In genomic region chr14:22829076-22829660, GRCh38 we compare ENCODE assay signal across 1 cellular context.
TF ChIP-seq lines count a peak whose summit lies in the region.
"Not testable (repeated sequence)": the region's sequence is repeated elsewhere in the genome, so short reads cannot be mapped to it uniquely, and the experiment has no call there.

No MANE protein-coding gene starts in this region.

TF ChIP-seq in HepG2, 621 proteins besides CTCF, POLR2A, EP300 and RAD21 (continued from another document and continues in another):
- 0 out of 2 replicates have a peak, but pooled peaks have one; percentile 63 for TF ChIP-seq PRDM10 (CRISPR knock-in tag; IDR thresholded peaks at IDR 0.05; ENCODE audit: low read depth)
- TF ChIP-seq ZNF615 (CRISPR knock-in tag; IDR thresholded peaks at IDR 0.05; ENCODE audit: borderline replicate concordance) = 0 out of 2 replicates have a peak, but pooled peaks have one; percentile 6
- TF ChIP-seq ZMYM2 (CRISPR knock-in tag; IDR thresholded peaks at IDR 0.05) = 0 out of 2 replicates have a peak, but pooled peaks have one; percentile 20
- 0 out of 2 replicates have a peak, but pooled peaks have one; percentile 25 for TF ChIP-seq KIAA2018 (CRISPR knock-in tag; IDR thresholded peaks at IDR 0.05; ENCODE audit: borderline replicate concordance)
- TF ChIP-seq ZNF253 (CRISPR knock-in tag; IDR thresholded peaks at IDR 0.05; ENCODE audit: borderline replicate concordance) = peak; percentile 40; the same call in 1 of the 2 replicates
- 0 out of 2 replicates have a peak, but pooled peaks have one; percentile 14 for TF ChIP-seq ATF3 (CRISPR knock-in tag; IDR thresholded peaks at IDR 0.05)
- TF ChIP-seq HMG20B (CRISPR knock-in tag; conservative IDR thresholded peaks at IDR 0.05) = peak; percentile 50; the same call in 1 of the 2 replicates
- peak; percentile 73; the same call in 1 of the 2 replicates for TF ChIP-seq CHD4 (IDR thresholded peaks at IDR 0.05; ENCODE audit: borderline replicate concordance, low read length)
- TF ChIP-seq BATF2 (CRISPR knock-in tag; IDR thresholded peaks at IDR 0.05) = peak; percentile 50; the same call in 1 of the 2 replicates
- TF ChIP-seq ZFP90 (CRISPR knock-in tag; IDR thresholded peaks at IDR 0.05; ENCODE audit: borderline replicate concordance) = peak; percentile 74; the same call in 1 of the 2 replicates
- peak; percentile 49; the same call in 1 of the 2 replicates for TF ChIP-seq XBP1 (CRISPR knock-in tag; IDR thresholded peaks at IDR 0.05)
- TF ChIP-seq HOXD1 (CRISPR knock-in tag; IDR thresholded peaks at IDR 0.05) = 0 out of 2 replicates have a peak, but pooled peaks have one; percentile 32
- 0 out of 2 replicates have a peak, but pooled peaks have one; percentile 6 for TF ChIP-seq PPARG (CRISPR knock-in tag; conservative IDR thresholded peaks at IDR 0.05)
- TF ChIP-seq ZFAT (CRISPR knock-in tag; conservative IDR thresholded peaks at IDR 0.05) = 0 out of 2 replicates have a peak, but pooled peaks have one; percentile 59
- TF ChIP-seq ATF6 (CRISPR knock-in tag; conservative IDR thresholded peaks at IDR 0.05) = 0 out of 2 replicates have a peak, but pooled peaks have one; percentile 13
- peak; percentile 65; the same call in 1 of the 2 replicates for TF ChIP-seq SNAI1 (CRISPR knock-in tag; IDR thresholded peaks at IDR 0.05; ENCODE audit: borderline replicate concordance)
- peak in 1 of 2 experiments; percentile 22; a peak in 1 of 4 replicates for TF ChIP-seq ATF4 (CRISPR knock-in tag; IDR thresholded peaks at IDR 0.05)
- 0 out of 2 replicates have a peak, but pooled peaks have one; percentile 5 for TF ChIP-seq MIER3 (CRISPR knock-in tag; IDR thresholded peaks at IDR 0.05; ENCODE audit: borderline replicate concordance)
- peak; percentile 76; the same call in 1 of the 2 replicates for TF ChIP-seq SATB2 (CRISPR knock-in tag; IDR thresholded peaks at IDR 0.05)
- TF ChIP-seq ZNF816 (CRISPR knock-in tag; IDR thresholded peaks at IDR 0.05; ENCODE audit: borderline replicate concordance) = peak; percentile 98
- 0 out of 2 replicates have a peak, but pooled peaks have one; percentile 57 for TF ChIP-seq MED13 (CRISPR knock-in tag; IDR thresholded peaks at IDR 0.05)
- 0 out of 2 replicates have a peak, but pooled peaks have one; percentile 10 for TF ChIP-seq CSRNP1 (CRISPR knock-in tag; IDR thresholded peaks at IDR 0.05)
- peak; percentile 17; the same call in 1 of the 2 replicates for TF ChIP-seq KDM5B (CRISPR knock-in tag; IDR thresholded peaks at IDR 0.05; ENCODE audit: borderline replicate concordance)
- peak; percentile 5; the same call in 1 of the 2 replicates for TF ChIP-seq TOPORS (CRISPR knock-in tag; IDR thresholded peaks at IDR 0.05)
- peak; percentile 28 for TF ChIP-seq ZBTB43 (CRISPR knock-in tag; conservative IDR thresholded peaks at IDR 0.05)
- 0 out of 2 replicates have a peak, but pooled peaks have one; percentile 11 for TF ChIP-seq ZFP1 (CRISPR knock-in tag; IDR thresholded peaks at IDR 0.05)
- not testable (repeated sequence) for TF ChIP-seq NONO (IDR thresholded peaks at IDR 0.05)
- TF ChIP-seq NONO (CRISPR knock-in tag; conservative IDR thresholded peaks at IDR 0.05) = peak; percentile 79; the same call in 1 of the 2 replicates
- peak; percentile 86 for TF ChIP-seq E2F2 (CRISPR knock-in tag; IDR thresholded peaks at IDR 0.05; ENCODE audit: borderline replicate concordance)
- TF ChIP-seq ZBTB14 (CRISPR knock-in tag; IDR thresholded peaks at IDR 0.05) = peak; percentile 39; the same call in 1 of the 2 replicates
- TF ChIP-seq ZNF264 (CRISPR knock-in tag; IDR thresholded peaks at IDR 0.05) = peak; percentile 40; the same call in 1 of the 2 replicates
- peak; percentile 21; the same call in 1 of the 2 replicates for TF ChIP-seq RFXAP (CRISPR knock-in tag; IDR thresholded peaks at IDR 0.05; ENCODE audit: borderline replicate concordance)
